In genomic region chr9:137200311-137201204, GRCh38 we compare ENCODE assay signal across 8 cellular contexts. TPM values are rescaled to one million over a fixed set of nuclear protein-coding genes. Genes with fewer than 3 reads are reported as not detected.
DNase-seq lines count a peak whose midpoint lies in the region; ATAC-seq, FAIRE-seq and TF ChIP-seq lines count a peak whose summit lies in the region.

Gene TPRN (minus strand): TSS chr9:137200741. CDS start chr9:137200711, 30 bp downstream.

- H3K9me3 ChIP-seq in H1 (ENCODE audit: insufficient read depth in 2 of 2, low read depth in 1 of 2, low read length in 1 of 2) (no peaks in the 10 kb centered on the region), mesenchymal stem cell (ENCODE audit: control insufficient read depth, low read length) (no peaks in the 10 kb centered on the region)

- H3K18ac ChIP-seq in H1 (ENCODE audit: extremely low read depth, low read length) = peak within 1 kb of the TSS; percentile 99
- peak within 1 kb of the TSS; percentile 75 to 97 for H3K18ac ChIP-seq in mesenchymal stem cell (ENCODE audit: low read depth in 1 of 2, low read length in 2 of 2)

- no peak for TF ChIP-seq CTCF in H1 (IDR thresholded peaks at IDR 0.05; ENCODE audit: control extremely low read depth in 1 of 3, insufficient read depth in 1 of 3, low read depth in 1 of 3, low read length in 3 of 3)

- H4K91ac ChIP-seq in H1 (replicated peaks; ENCODE audit: insufficient read length, low read length) = peak within 1 kb of the TSS; percentile 99
- peak within 1 kb of the TSS; percentile 40 for H4K91ac ChIP-seq in mesenchymal stem cell (ENCODE audit: low read length)

- TF ChIP-seq EP300 in H1 (IDR thresholded peaks at IDR 0.05; ENCODE audit: borderline replicate concordance in 1 of 2, low read depth in 2 of 2, low read length in 2 of 2) = no peak

- H3K79me2 ChIP-seq in H1 (ENCODE audit: control insufficient read depth in 1 of 2, insufficient read depth in 2 of 2, low read length in 2 of 2) = peaks cover 0 to 44% of the 10 kb centered on the region in 2 experiments; a peak in 3 of 4 replicates

- H3K36me3 ChIP-seq in H1 (ENCODE audit: control insufficient read depth in 2 of 4, insufficient read depth in 4 of 4, low read length in 3 of 4) (no peaks in the 10 kb centered on the region), mesenchymal stem cell (ENCODE audit: control insufficient read depth in 1 of 2, insufficient read depth in 2 of 2, low read depth in 1 of 2, low read length in 2 of 2) (peaks cover 3 to 9% of the 10 kb centered on the region in 2 experiments)

- H3K4me2 ChIP-seq in H1 (ENCODE audit: insufficient read depth in 1 of 2, low read depth in 2 of 2, low read length in 2 of 2) (peak within 1 kb of the TSS; percentile 76 to 88), mesenchymal stem cell (ENCODE audit: low read length, poor library complexity, severe bottlenecking) (peak within 1 kb of the TSS; percentile 94)

- H3K4me3 ChIP-seq in H1 (ENCODE audit: extremely low read depth in 1 of 4, insufficient read depth in 2 of 4, low read depth in 3 of 4, low read length in 4 of 4) (peak within 1 kb of the TSS; percentile 64 to 78 (median 69)), mesenchymal stem cell (ENCODE audit: insufficient read depth in 1 of 2, low read depth in 1 of 2, low read length in 2 of 2) (peak within 1 kb of the TSS; percentile 74 to 88)

- H2BK5ac ChIP-seq in H1 (ENCODE audit: low read depth, low read length) = peak within 1 kb of the TSS; percentile 98
- H2BK5ac ChIP-seq in mesenchymal stem cell (ENCODE audit: low read depth, low read length, poor library complexity, severe bottlenecking) = no peak within 1 kb of the TSS

- POLR2A ChIA-PET in H1 (lab: Charles Lee; ENCODE audit: partially characterized antibody) = interaction anchor here (0.6 to 69.9 kb wide), 13 partner anchors 11 to 114 kb away, joined by 3 to 1462 read pairs (median 6); partner anchors contain the start of genes ANAPC2, CYSRT1, MAN1B1 and NELFB

- H3K9ac ChIP-seq in H1 (replicated peaks in 1 of 4; ENCODE audit: extremely low read depth in 1 of 4, low read depth in 3 of 4, low read length in 3 of 4) (peak within 1 kb of the TSS; percentile 35 to 71 (median 62)), mesenchymal stem cell (ENCODE audit: low read length) (peak within 1 kb of the TSS; percentile 87)

- no peak within 1 kb of the TSS for H2BK12ac ChIP-seq in H1 (ENCODE audit: low read depth, low read length)
- H2BK12ac ChIP-seq in mesenchymal stem cell (ENCODE audit: low read length in 2 of 2) = no peak within 1 kb of the TSS

- H3K79me1 ChIP-seq in H1 (ENCODE audit: low read depth, low read length) (peaks cover 26% of the 10 kb centered on the region), mesenchymal stem cell (replicated peaks; ENCODE audit: low read length, poor library complexity, severe bottlenecking) (peaks cover 30% of the 10 kb centered on the region)

- H2BK15ac ChIP-seq in H1 (ENCODE audit: low read length) (no peak within 1 kb of the TSS), mesenchymal stem cell (ENCODE audit: low read depth, poor library complexity, severe bottlenecking) (peak within 1 kb of the TSS; percentile 17)

- H2BK20ac ChIP-seq in H1 (ENCODE audit: low read length) = no peak within 1 kb of the TSS

- H3K27me3 ChIP-seq in H1 (replicated peaks in 1 of 4; ENCODE audit: control insufficient read depth in 3 of 4, extremely low read depth in 1 of 4, insufficient read depth in 3 of 4, low read length in 3 of 4) (no peaks in the 10 kb centered on the region), mesenchymal stem cell (ENCODE audit: control insufficient read depth in 1 of 2, insufficient read depth in 1 of 2, low read length in 2 of 2) (no peaks in the 10 kb centered on the region)

- H3K27ac ChIP-seq in H1 (ENCODE audit: low read depth, low read length) = no peak within 1 kb of the TSS; the same call in 1 of the 2 replicates
- no peak within 1 kb of the TSS for H3K27ac ChIP-seq in mesenchymal stem cell (ENCODE audit: low read length, poor library complexity, severe bottlenecking)

- H4K5ac ChIP-seq in H1 (ENCODE audit: insufficient read length, low read depth, low read length) = peak within 1 kb of the TSS; percentile 100

- ATAC-seq in GM21360 (IDR thresholded peaks at IDR 0.05; ENCODE audit: unreplicated experiment) = peak; percentile 81

- no peak within 1 kb of the TSS for H2AK5ac ChIP-seq in H1 (ENCODE audit: low read depth, low read length)
- no peak within 1 kb of the TSS for H2AK5ac ChIP-seq in mesenchymal stem cell (ENCODE audit: low read length, severe bottlenecking)

- H4K20me1 ChIP-seq in H1 (replicated peaks in 1 of 2; ENCODE audit: control insufficient read depth in 1 of 2, insufficient read depth in 2 of 2, low read length in 2 of 2) = peaks cover 0 to 23% of the 10 kb centered on the region in 2 experiments

- H3K14ac ChIP-seq in H1 (ENCODE audit: insufficient read length) = no peak within 1 kb of the TSS
- H3K14ac ChIP-seq in mesenchymal stem cell (ENCODE audit: low read length in 2 of 2) = peak within 1 kb of the TSS in 1 of 2 experiments; percentile 87

- H3K23ac ChIP-seq in H1 (ENCODE audit: insufficient read length) (no peak within 1 kb of the TSS), mesenchymal stem cell (ENCODE audit: low read length in 2 of 2) (peak within 1 kb of the TSS in 1 of 2 experiments; percentile 67)

- H3K4ac ChIP-seq in H1 (replicated peaks; ENCODE audit: insufficient read length, low read depth, low read length) = peak within 1 kb of the TSS; percentile 91
- peak within 1 kb of the TSS; percentile 3 to 65 for H3K4ac ChIP-seq in mesenchymal stem cell (ENCODE audit: low read depth in 1 of 2, low read length in 2 of 2)

- H3K23me2 ChIP-seq in H1 (ENCODE audit: low read depth, low read length) = peaks cover 13% of the 10 kb centered on the region

- CTCF ChIA-PET in H1 (lab: Charles Lee; ENCODE audit: partially characterized antibody) = interaction anchor here (0.6 to 4.4 kb wide), 9 partner anchors 10 to 154 kb away, joined by 3 to 19 read pairs (median 4); partner anchors contain the start of genes NPDC1 and RNF224

- H3K4me1 ChIP-seq in H1 (replicated peaks in 1 of 4; ENCODE audit: control insufficient read depth in 3 of 4, insufficient read depth in 4 of 4, low read length in 3 of 4) (peaks cover 8 to 28% (median 18%) of the 10 kb centered on the region in 4 experiments), mesenchymal stem cell (ENCODE audit: control insufficient read depth, insufficient read depth, low read depth, low read length) (peaks cover 54% of the 10 kb centered on the region)

- H2AFZ ChIP-seq in H1 (ENCODE audit: low read length) (no peak within 1 kb of the TSS), mesenchymal stem cell (ENCODE audit: low read depth, low read length) (peak within 1 kb of the TSS; percentile 91)

- H2BK120ac ChIP-seq in H1 (replicated peaks; ENCODE audit: low read depth, low read length) (peak within 1 kb of the TSS; percentile 54), mesenchymal stem cell (ENCODE audit: low read depth, low read length) (peak within 1 kb of the TSS; percentile 8)

- TF ChIP-seq POLR2A in H1 (IDR thresholded peaks at IDR 0.05; ENCODE audit: control extremely low read depth in 1 of 2, low read depth in 2 of 2, low read length in 2 of 2) = peak in 1 of 2 experiments; percentile 88; a peak in 2 of 3 replicates

- no peak for TF ChIP-seq RAD21 in H1 (IDR thresholded peaks at IDR 0.05 in 1 of 2, conservative IDR thresholded peaks at IDR 0.05 in 1 of 2; ENCODE audit: low read depth in 2 of 2, low read length in 2 of 2)

- no peak for FAIRE-seq in H1 (lab: Jason Lieb, UNC)

- DNase-seq in COLO668 (lab: John Stamatoyannopoulos, UW; ENCODE audit: unreplicated experiment) (peak; percentile 99), HT1080 (ENCODE audit: low read depth) (peak; percentile 99), NOMO-1 treated with DMSO at 0.1 percent for 48 hours (lab: John Stamatoyannopoulos, UW; ENCODE audit: unreplicated experiment) (peak; percentile 100), H1 (ENCODE audit: low read depth in 1 of 2, low spot score in 2 of 2) (peak; percentile 96 to 97), mesenchymal stem cell (peak; percentile 99)
- DNase-seq in activated CD8-positive, alpha-beta memory T cell treated with anti-CD3 and anti-CD28 coated beads for 48 hours (ENCODE audit: low read depth in 2 of 3, low spot score in 2 of 3) = peak; percentile 82 to 96 (median 93)
- peak; percentile 96 for DNase-seq in stimulated activated CD8-positive, alpha-beta memory T cell treated with anti-CD3 and anti-CD28 coated beads, Interleukin-12 subunit alpha, Interleukin-12 subunit beta, amount 100 ng/mL, for 4 hours (ENCODE audit: low read depth)

- H4K8ac ChIP-seq in H1 (ENCODE audit: extremely low read depth, insufficient read depth, low read length) (peak within 1 kb of the TSS; percentile 86), mesenchymal stem cell (ENCODE audit: low read length) (peak within 1 kb of the TSS; percentile 93)

- peak within 1 kb of the TSS; percentile 77 for H3K56ac ChIP-seq in H1 (replicated peaks; ENCODE audit: insufficient read length, low read depth, low read length)

- 1% methylated on average over 40 of the region's 118 CpGs; no CpG with 5 or more reads in 1 of the 2 experiments for WGBS in H1 (ENCODE audit: extremely low coverage in 1 of 2, insufficient coverage in 1 of 2, insufficient read length in 1 of 2, insufficient replicate concordance in 2 of 2, low coverage in 1 of 2, low lambda C conversion rate in 2 of 2, missing lambda C conversion rate in 1 of 2), 2 experiments
- WGBS in mesenchymal stem cell = 2% methylated on average over 75 of the region's 118 CpGs

TF ChIP-seq in H1, 55 proteins besides CTCF, POLR2A, EP300 and RAD21 (continues in another document):
- TF ChIP-seq KDM4A (IDR thresholded peaks at IDR 0.05; ENCODE audit: low read depth, low read length, severe bottlenecking) (peak; percentile 22), CEBPB (IDR thresholded peaks at IDR 0.05; ENCODE audit: low read depth, low read length) (no peak), TEAD4 (IDR thresholded peaks at IDR 0.05; ENCODE audit: low read depth, low read length) (no peak)

RNA-seq across cellular contexts. Expression of gene TPRN, which starts in this region (rescaled TPM):
- 12.0 and 13.6 TPM in 2 replicates for total RNA-seq in HT1080 (2014; rRNA removed; shearing (Covaris generic))
- 6.2 and 7.2 TPM in 2 replicates for polyA plus RNA-seq in HT1080 (2015; cell fraction: cytosol; rRNA removed)
- polyA plus RNA-seq in HT1080 (2015; cell fraction: nucleus; rRNA removed) = 12.4 and 16.2 TPM in 2 replicates
- total RNA-seq in H1 (2021; fragmentation: NEBNext Ultra II Directional; extraction: Animal tissue kit (Norgen Biotek cat#: 25700)) = 23.2 and 27.2 TPM in 2 replicates
- 9.7 and 14.9 TPM in 2 replicates for polyA plus RNA-seq in H1 (2011; rRNA removed)
- 11.9 TPM for polyA plus RNA-seq in H1 (2011; cell fraction: cytosol; rRNA removed)
- polyA plus RNA-seq in H1 (2011; cell fraction: nucleus; rRNA removed) = 34.2 TPM
- 13.0 to 23.1 TPM (median 21.4 TPM) in 4 replicates for polyA plus RNA-seq in H1 (2012, experiment 1 of 2)
- polyA plus RNA-seq in H1 (2012, experiment 2 of 2) = 14.8 TPM
- polyA plus RNA-seq in H1 (2013, experiment 1 of 2) = 13.5 TPM
- 12.5 TPM for polyA plus RNA-seq in H1 (2013, experiment 2 of 2)
- 3.6 TPM in 2 replicates for polyA minus RNA-seq in H1 (2011; rRNA and poly(A)+ RNA removed)
- 12.5 TPM for polyA minus RNA-seq in H1 (2011; cell fraction: cytosol; rRNA and poly(A)+ RNA removed)
- polyA minus RNA-seq in H1 (2011; cell fraction: nucleus; rRNA and poly(A)+ RNA removed) = 13.7 TPM
- 5.4 TPM for polyA plus RNA-seq in mesenchymal stem cell (2013, experiment 1 of 2)
- polyA plus RNA-seq in mesenchymal stem cell (2013, experiment 2 of 2) = 5.8 TPM
